In the genomic region with DNA sequence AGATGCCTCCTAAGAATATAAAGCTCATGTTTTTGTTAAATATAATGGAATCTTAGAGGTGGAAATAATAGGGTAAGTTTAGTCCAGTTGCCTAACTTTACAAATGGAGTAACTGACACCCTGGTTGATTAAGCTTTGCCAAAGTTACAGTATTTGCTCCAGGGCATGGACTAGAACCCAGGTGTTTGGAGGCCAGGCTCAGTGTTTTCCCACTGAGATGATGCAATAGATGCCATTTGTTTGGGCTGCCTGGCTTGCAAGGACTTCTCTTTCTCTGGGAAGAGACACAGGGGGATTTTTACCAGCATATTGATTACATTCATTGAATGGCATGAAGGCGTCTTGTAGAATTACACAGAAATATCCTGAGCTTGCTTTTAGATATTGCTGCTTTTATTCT, we compare ENCODE assay signal across 19 cellular contexts.
DNase-seq lines count a peak whose midpoint lies in the region; FAIRE-seq and TF ChIP-seq lines count a peak whose summit lies in the region.
"Had no signal": no experiment of that assay in that cellular context is flagged by ENCODE, and none has a peak within 500 bp of the region (broad histone marks: within the 10 kb centered on the region; RNA-seq: fewer than 3 reads in every experiment).

No MANE protein-coding gene starts in this region.

- H3K4ac ChIP-seq in H1 (replicated peaks; ENCODE audit: insufficient read length, low read depth, low read length): no peak overlapping the region

- no peak overlapping the region for H3K27ac ChIP-seq in mammary epithelial cell (ENCODE audit: insufficient read depth, low read depth, low read length)
- H3K27ac ChIP-seq in H1 (ENCODE audit: low read depth, low read length): no peak overlapping the region
- H3K27ac ChIP-seq: 22Rv1, A549, C4-2B had no signal

- H3K9me3 Mint-ChIP-seq in MCF 10A (ENCODE audit: unreplicated experiment) (no peaks in the 10 kb centered on the region), osteocyte (ENCODE audit: unreplicated experiment) (peaks cover 4% of the 10 kb centered on the region)
- H3K9me3 Mint-ChIP-seq: CD4-positive, alpha-beta T cell had no signal

- no peaks in the 10 kb centered on the region for H4K20me1 ChIP-seq in mammary epithelial cell (ENCODE audit: insufficient read depth, low read length)
- no peaks in the 10 kb centered on the region for H4K20me1 ChIP-seq in H1 (replicated peaks in 1 of 2; ENCODE audit: control insufficient read depth in 1 of 2, insufficient read depth in 2 of 2, low read length in 2 of 2)

- no peak for TF ChIP-seq CTCF in MCF 10A (IDR thresholded peaks at IDR 0.05; ENCODE audit: unreplicated experiment)
- no peak for TF ChIP-seq CTCF in mammary epithelial cell (conservative IDR thresholded peaks at IDR 0.05 in 1 of 2, IDR thresholded peaks at IDR 0.05 in 1 of 2; ENCODE audit: extremely low read depth in 1 of 2, insufficient read depth in 1 of 2, low read depth in 1 of 2, low read length in 2 of 2)
- no peak for TF ChIP-seq CTCF in H1 (IDR thresholded peaks at IDR 0.05; ENCODE audit: control extremely low read depth in 1 of 3, insufficient read depth in 1 of 3, low read depth in 1 of 3, low read length in 3 of 3)
- TF ChIP-seq CTCF in osteocyte (IDR thresholded peaks at IDR 0.05): no peak

- H4K8ac ChIP-seq in H1 (ENCODE audit: extremely low read depth, insufficient read depth, low read length): no peak overlapping the region

- H2AK5ac ChIP-seq in H1 (ENCODE audit: low read depth, low read length): no peak overlapping the region

- no TSS peak for BruUV-seq in MCF 10A (replicated peaks; lab: Mats Ljungman, UMichigan)
- BruUV-seq in mammary epithelial cell (replicated peaks; lab: Mats Ljungman, UMichigan): no TSS peak

- H2BK5ac ChIP-seq in H1 (ENCODE audit: low read depth, low read length): no peak overlapping the region

- no peaks in the 10 kb centered on the region for H3K27me3 Mint-ChIP-seq in MCF 10A (ENCODE audit: insufficient read depth, unreplicated experiment)
- H3K27me3 Mint-ChIP-seq in osteocyte (ENCODE audit: unreplicated experiment): no peaks in the 10 kb centered on the region
- H3K27me3 Mint-ChIP-seq: CD4-positive, alpha-beta T cell had no signal

- 94% methylated on average over 1 of the region's 1 CpG for WGBS in mammary epithelial cell (ENCODE audit: low coverage, missing lambda C conversion rate)
- WGBS in H1 (ENCODE audit: extremely low coverage in 1 of 2, insufficient coverage in 1 of 2, insufficient read length in 1 of 2, insufficient replicate concordance in 2 of 2, low coverage in 1 of 2, low lambda C conversion rate in 2 of 2, missing lambda C conversion rate in 1 of 2), 2 experiments: 86% methylated on average over 1 of the region's 1 CpG; no CpG with 5 or more reads in 1 of the 2 experiments

- no peak overlapping the region for H3K14ac ChIP-seq in H1 (ENCODE audit: insufficient read length)

- TF ChIP-seq POLR2A in H1 (IDR thresholded peaks at IDR 0.05; ENCODE audit: control extremely low read depth in 1 of 2, low read depth in 2 of 2, low read length in 2 of 2): no peak

- H3K4me1 ChIP-seq in mammary epithelial cell (ENCODE audit: insufficient read depth, low read length): no peaks in the 10 kb centered on the region
- H3K4me1 ChIP-seq in H1 (replicated peaks in 1 of 4; ENCODE audit: control insufficient read depth in 3 of 4, insufficient read depth in 4 of 4, low read length in 3 of 4): no peaks in the 10 kb centered on the region
- H3K4me1 ChIP-seq: A549, Caco-2 had no signal

- TF ChIP-seq EP300 in H1 (IDR thresholded peaks at IDR 0.05; ENCODE audit: borderline replicate concordance in 1 of 2, low read depth in 2 of 2, low read length in 2 of 2): no peak

- no peak overlapping the region for H4K91ac ChIP-seq in H1 (replicated peaks; ENCODE audit: insufficient read length, low read length)

- H2BK12ac ChIP-seq in H1 (ENCODE audit: low read depth, low read length): no peak overlapping the region

- H3K9ac ChIP-seq in mammary epithelial cell (ENCODE audit: insufficient read depth, low read length) (no peak overlapping the region), H1 (replicated peaks in 1 of 4; ENCODE audit: extremely low read depth in 1 of 4, low read depth in 3 of 4, low read length in 3 of 4) (no peak overlapping the region)

- H3K27ac Mint-ChIP-seq in MCF 10A (ENCODE audit: low read depth, unreplicated experiment): peak overlapping the region; percentile 36
- peak overlapping the region; percentile 63 for H3K27ac Mint-ChIP-seq in osteocyte (ENCODE audit: unreplicated experiment)
- H3K27ac Mint-ChIP-seq: CD4-positive, alpha-beta T cell had no signal

- no peaks in the 10 kb centered on the region for H3K79me1 ChIP-seq in H1 (ENCODE audit: low read depth, low read length)

- CTCF ChIA-PET in MCF 10A (lab: Yijun Ruan, JAX): interaction anchor here (0.6 kb wide), 1 partner anchor 10 kb away, joined by 3 read pairs; no protein-coding TSS in a partner anchor
- CTCF ChIA-PET in mammary epithelial cell (lab: Charles Lee; ENCODE audit: low non-redundant PET): interaction anchor here (0.5 kb wide), 1 partner anchor 124 kb away, joined by 5 read pairs; no protein-coding TSS in a partner anchor
- CTCF ChIA-PET in H1 (lab: Charles Lee; ENCODE audit: partially characterized antibody): interaction anchor here (1.3 kb wide), 1 partner anchor 30 kb away, joined by 3 read pairs; no protein-coding TSS in a partner anchor

- H3K79me2 ChIP-seq in mammary epithelial cell (ENCODE audit: insufficient read depth, low read length) (no peaks in the 10 kb centered on the region), H1 (ENCODE audit: control insufficient read depth in 1 of 2, insufficient read depth in 2 of 2, low read length in 2 of 2) (no peaks in the 10 kb centered on the region)

- H2BK120ac ChIP-seq in H1 (replicated peaks; ENCODE audit: low read depth, low read length): no peak overlapping the region

- H3K56ac ChIP-seq in H1 (replicated peaks; ENCODE audit: insufficient read length, low read depth, low read length): no peak overlapping the region

- dilution Hi-C loops in mammary epithelial cell (cut with HindIII; ENCODE audit: low sequenced_read_pairs): no loop called here

- no peak for FAIRE-seq in H1 (lab: Jason Lieb, UNC)
- FAIRE-seq: A549, D721Med, H54, HTR-8/SVneo had no signal

- H3K36me3 ChIP-seq in mammary epithelial cell (ENCODE audit: insufficient read depth, low read length) (no peaks in the 10 kb centered on the region), H1 (ENCODE audit: control insufficient read depth in 2 of 4, insufficient read depth in 4 of 4, low read length in 3 of 4) (no peaks in the 10 kb centered on the region)

- in situ Hi-C loops in mammary epithelial cell (cut with MboI; ENCODE audit: low sequenced_read_pairs in 2 of 2): no loop called here

- H3K4me3 Mint-ChIP-seq in MCF 10A (ENCODE audit: unreplicated experiment) (no peak overlapping the region), osteocyte (ENCODE audit: unreplicated experiment) (no peak overlapping the region)
- H3K4me3 Mint-ChIP-seq: CD4-positive, alpha-beta T cell had no signal

- TF ChIP-seq RAD21 in H1 (IDR thresholded peaks at IDR 0.05 in 1 of 2, conservative IDR thresholded peaks at IDR 0.05 in 1 of 2; ENCODE audit: low read depth in 2 of 2, low read length in 2 of 2): no peak

- DNase-seq in MCF 10A (ENCODE audit: unreplicated experiment): peak; percentile 58
- DNase-seq in mammary epithelial cell: no peak
- DNase-seq in H1 (ENCODE audit: low read depth in 1 of 2, low spot score in 2 of 2): no peak
- no peak for DNase-seq in osteocyte (ENCODE audit: extremely low spot score, unreplicated experiment)
- DNase-seq in NCI-H1694 (lab: John Stamatoyannopoulos, UW): no peak
- DNase-seq in SIG-M5 treated with dmso at 0.1 percent for 504 hours (lab: John Stamatoyannopoulos, UW; ENCODE audit: unreplicated experiment): no peak
- DNase-seq in NCI-H226: no peak
- DNase-seq: AML-193; Caco-2; CD4-positive, alpha-beta T cell; GDM1; HCEC 1CT; KG1 had no signal

- H3K9me3 ChIP-seq in mammary epithelial cell (replicated peaks; ENCODE audit: insufficient read depth, low read length) (no peaks in the 10 kb centered on the region), H1 (ENCODE audit: insufficient read depth in 2 of 2, low read depth in 1 of 2, low read length in 1 of 2) (no peaks in the 10 kb centered on the region)
- H3K9me3 ChIP-seq: A549, Caco-2 had no signal

- H2AFZ ChIP-seq in mammary epithelial cell (ENCODE audit: low read depth, low read length): no peak overlapping the region
- H2AFZ ChIP-seq in H1 (ENCODE audit: low read length): no peak overlapping the region

- no peaks in the 10 kb centered on the region for H3K23me2 ChIP-seq in H1 (ENCODE audit: low read depth, low read length)

- no peak overlapping the region for H2BK15ac ChIP-seq in H1 (ENCODE audit: low read length)

- H2BK20ac ChIP-seq in H1 (ENCODE audit: low read length): no peak overlapping the region

- H3K27me3 ChIP-seq in mammary epithelial cell (ENCODE audit: insufficient read depth, low read length): no peaks in the 10 kb centered on the region
- no peaks in the 10 kb centered on the region for H3K27me3 ChIP-seq in H1 (replicated peaks in 1 of 4; ENCODE audit: control insufficient read depth in 3 of 4, extremely low read depth in 1 of 4, insufficient read depth in 3 of 4, low read length in 3 of 4)

- no peak overlapping the region for H3K18ac ChIP-seq in H1 (ENCODE audit: extremely low read depth, low read length)

- no peak overlapping the region for H3K23ac ChIP-seq in H1 (ENCODE audit: insufficient read length)

- peaks cover 15% of the 10 kb centered on the region for H3K4me1 Mint-ChIP-seq in MCF 10A (ENCODE audit: insufficient read depth, unreplicated experiment)
- H3K4me1 Mint-ChIP-seq in osteocyte (ENCODE audit: unreplicated experiment): peaks cover 6% of the 10 kb centered on the region

- POLR2A ChIA-PET in MCF 10A (lab: Yijun Ruan, JAX) (interaction anchor here (1.6 kb wide), 1 partner anchor 11 kb away, joined by 4 read pairs; no protein-coding TSS in a partner anchor), H1 (lab: Charles Lee; ENCODE audit: partially characterized antibody) (no interaction called here)

- no peak overlapping the region for H4K5ac ChIP-seq in H1 (ENCODE audit: insufficient read length, low read depth, low read length)

- intact Hi-C loops in MCF 10A (cut with micrococcal nuclease): no loop called here
- intact Hi-C loops in mammary epithelial cell (cut with micrococcal nuclease): no loop called here

- H3K4me3 ChIP-seq in mammary epithelial cell (replicated peaks in 1 of 3; ENCODE audit: insufficient read depth in 1 of 3, low read depth in 2 of 3, low read length in 3 of 3): no peak overlapping the region
- H3K4me3 ChIP-seq in H1 (ENCODE audit: extremely low read depth in 1 of 4, insufficient read depth in 2 of 4, low read depth in 3 of 4, low read length in 4 of 4): no peak overlapping the region
- H3K4me3 ChIP-seq: A549 had no signal

- H3K36me3 Mint-ChIP-seq in MCF 10A (ENCODE audit: insufficient read depth, unreplicated experiment) (no peaks in the 10 kb centered on the region), osteocyte (ENCODE audit: unreplicated experiment) (no peaks in the 10 kb centered on the region)

- H3K4me2 ChIP-seq in mammary epithelial cell (ENCODE audit: insufficient read depth, low read depth, low read length) (no peak overlapping the region), H1 (ENCODE audit: insufficient read depth in 1 of 2, low read depth in 2 of 2, low read length in 2 of 2) (no peak overlapping the region)
- H3K4me2 ChIP-seq: A549 had no signal

TF ChIP-seq in H1, 55 proteins besides CTCF, POLR2A, EP300 and RAD21 (continues in another document):
- peak; percentile 75 for TF ChIP-seq CEBPB (IDR thresholded peaks at IDR 0.05; ENCODE audit: low read depth, low read length)
